22 cellular contexts compared by ENCODE assay signal in genomic region chr2:111236027-111236426, GRCh38.
DNase-seq lines count a peak whose midpoint lies in the region; ATAC-seq and TF ChIP-seq lines count a peak whose summit lies in the region.
"Had no signal": no experiment of that assay in that cellular context is flagged by ENCODE, and none has a peak within 500 bp of the region (broad histone marks: within the 10 kb centered on the region; RNA-seq: fewer than 3 reads in every experiment).

No MANE protein-coding gene starts in this region.

- H2AFZ ChIP-seq in mammary epithelial cell (ENCODE audit: low read depth, low read length): peak overlapping the region; percentile 38

- CTCF ChIA-PET in mammary epithelial cell (lab: Charles Lee; ENCODE audit: low non-redundant PET): interaction anchor here (0.6 kb wide), 1 partner anchor 34 kb away, joined by 3 read pairs; no protein-coding TSS in a partner anchor

- H3K27me3 ChIP-seq in mammary epithelial cell (ENCODE audit: insufficient read depth, low read length) (no peaks in the 10 kb centered on the region), left ventricle myocardium inferior (ENCODE audit: low read depth) (no peaks in the 10 kb centered on the region), gastroesophageal sphincter (no peaks in the 10 kb centered on the region)
- H3K27me3 ChIP-seq: brain microvascular endothelial cell had no signal

- H3K27ac Mint-ChIP-seq in stimulated activated memory B cell treated with anti-CD40 and anti-IgM and Interleukin-4, amounts not matched to agents 10 μg/mL and 1 μg/mL and 100 μg/mL, for 72 hours: peak overlapping the region; percentile 33
- H3K27ac Mint-ChIP-seq: activated CD4-positive, alpha-beta memory T cell treated with anti-CD3 and anti-CD28 coated beads, Interleukin-2, amount 10 ng/mL, durations not matched to agents 7 days and 5 days; activated naive CD4-positive, alpha-beta T cell treated with anti-CD3 and anti-CD28 coated beads, Interleukin-2, amount 50 U/mL, for 72 hours had no signal

- H3K4me3 Mint-ChIP-seq in stimulated activated memory B cell treated with anti-CD40 and anti-IgM and Interleukin-4, amounts not matched to agents 10 μg/mL and 1 μg/mL and 100 μg/mL, for 72 hours: no peak overlapping the region
- H3K4me3 Mint-ChIP-seq: activated CD4-positive, alpha-beta memory T cell treated with anti-CD3 and anti-CD28 coated beads, Interleukin-2, amount 10 ng/mL, durations not matched to agents 7 days and 5 days; activated T-cell treated with anti-CD3 and anti-CD28 coated beads, Interleukin-2, amount 50 U/mL, for 4 hours; T-cell had no signal

- H3K79me2 ChIP-seq in mammary epithelial cell (ENCODE audit: insufficient read depth, low read length): no peaks in the 10 kb centered on the region

- no peaks in the 10 kb centered on the region for H3K27me3 Mint-ChIP-seq in stimulated activated memory B cell treated with anti-CD40 and anti-IgM and Interleukin-4, amounts not matched to agents 10 μg/mL and 1 μg/mL and 100 μg/mL, for 72 hours
- H3K27me3 Mint-ChIP-seq: activated CD4-positive, alpha-beta memory T cell treated with anti-CD3 and anti-CD28 coated beads, Interleukin-2, amount 10 ng/mL, durations not matched to agents 7 days and 5 days had no signal

- H3K36me3 ChIP-seq in mammary epithelial cell (ENCODE audit: insufficient read depth, low read length) (no peaks in the 10 kb centered on the region), left ventricle myocardium inferior (no peaks in the 10 kb centered on the region), gastroesophageal sphincter (no peaks in the 10 kb centered on the region)
- H3K36me3 ChIP-seq: brain microvascular endothelial cell, thoracic aorta had no signal

- H3K4me3 ChIP-seq in mammary epithelial cell (replicated peaks in 1 of 3; ENCODE audit: insufficient read depth in 1 of 3, low read depth in 2 of 3, low read length in 3 of 3): no peak overlapping the region
- H3K4me3 ChIP-seq in left ventricle myocardium inferior: no peak overlapping the region
- H3K4me3 ChIP-seq in gastroesophageal sphincter: no peak overlapping the region
- H3K4me3 ChIP-seq: GM12878, thoracic aorta had no signal

- H3K4me2 ChIP-seq in mammary epithelial cell (ENCODE audit: insufficient read depth, low read depth, low read length): peak overlapping the region; percentile 53

- peaks cover 6% of the 10 kb centered on the region for H3K9me3 Mint-ChIP-seq in stimulated activated memory B cell treated with anti-CD40 and anti-IgM and Interleukin-4, amounts not matched to agents 10 μg/mL and 1 μg/mL and 100 μg/mL, for 72 hours

- WGBS in mammary epithelial cell (ENCODE audit: low coverage, missing lambda C conversion rate): 0% methylated on average over 3 of the region's 3 CpGs
- WGBS in gastroesophageal sphincter (ENCODE audit: low coverage in 1 of 2), 2 donors: 83 to 90% methylated on average over 1 to 2 of the region's 3 CpGs

- dilution Hi-C loops in mammary epithelial cell (cut with HindIII; ENCODE audit: low sequenced_read_pairs): no loop called here

- intact Hi-C loops in mammary epithelial cell (cut with micrococcal nuclease): loop anchor here (2.0 kb wide), 1 partner anchor 113 kb away; no protein-coding TSS in a partner anchor
- intact Hi-C loops in left ventricle myocardium inferior (cut with micrococcal nuclease): no loop called here

- no TSS peak for BruUV-seq in mammary epithelial cell (replicated peaks; lab: Mats Ljungman, UMichigan)

- H3K4me1 ChIP-seq in mammary epithelial cell (ENCODE audit: insufficient read depth, low read length) (peaks cover 20% of the 10 kb centered on the region), left ventricle myocardium inferior (peaks cover 10% of the 10 kb centered on the region), gastroesophageal sphincter (no peaks in the 10 kb centered on the region)
- H3K4me1 ChIP-seq: Caco-2 had no signal

- no peak for TF ChIP-seq CTCF in mammary epithelial cell (conservative IDR thresholded peaks at IDR 0.05 in 1 of 2, IDR thresholded peaks at IDR 0.05 in 1 of 2; ENCODE audit: extremely low read depth in 1 of 2, insufficient read depth in 1 of 2, low read depth in 1 of 2, low read length in 2 of 2)
- TF ChIP-seq CTCF in left ventricle myocardium inferior (IDR thresholded peaks at IDR 0.05; ENCODE audit: borderline replicate concordance): no peak
- TF ChIP-seq CTCF in gastroesophageal sphincter (IDR thresholded peaks at IDR 0.05): no peak

- no peaks in the 10 kb centered on the region for H4K20me1 ChIP-seq in mammary epithelial cell (ENCODE audit: insufficient read depth, low read length)

- no peak for ATAC-seq in stimulated activated memory B cell treated with anti-CD40 and anti-IgM and Interleukin-4, amounts not matched to agents 10 μg/mL and 1 μg/mL and 100 μg/mL, for 72 hours
- ATAC-seq in gastroesophageal sphincter (no peak), GM21825 (IDR thresholded peaks at IDR 0.05; ENCODE audit: unreplicated experiment) (no peak)
- ATAC-seq: activated naive CD4-positive, alpha-beta T cell treated with anti-CD3 and anti-CD28 coated beads, Interleukin-2, amount 50 U/mL, for 72 hours; activated T-cell treated with anti-CD3 and anti-CD28 coated beads, Interleukin-2, amount 50 U/mL, for 4 hours; GM12878; T-cell had no signal

- H3K9me3 ChIP-seq in mammary epithelial cell (replicated peaks; ENCODE audit: insufficient read depth, low read length) (no peaks in the 10 kb centered on the region), left ventricle myocardium inferior (replicated peaks) (peaks cover 15% of the 10 kb centered on the region), gastroesophageal sphincter (peaks cover 0 to 7% (median 0%) of the 10 kb centered on the region in 3 donors)
- H3K9me3 ChIP-seq: Caco-2, thoracic aorta had no signal

- peaks cover 6% of the 10 kb centered on the region for H3K36me3 Mint-ChIP-seq in stimulated activated memory B cell treated with anti-CD40 and anti-IgM and Interleukin-4, amounts not matched to agents 10 μg/mL and 1 μg/mL and 100 μg/mL, for 72 hours
- H3K36me3 Mint-ChIP-seq: activated naive CD4-positive, alpha-beta T cell treated with anti-CD3 and anti-CD28 coated beads, Interleukin-2, amount 50 U/mL, for 72 hours; T-cell had no signal

- DNase-seq in NCI-H446 treated with DMSO at 0.1 percent for 48 hours (lab: John Stamatoyannopoulos, UW): peak; percentile 37
- DNase-seq in mammary epithelial cell: peak; percentile 91
- DNase-seq in left ventricle myocardium inferior: peak; percentile 73
- no peak for DNase-seq in mucosa of gallbladder (ENCODE audit: low spot score)
- DNase-seq: activated CD4-positive, alpha-beta memory T cell treated with anti-CD3 and anti-CD28 coated beads, Interleukin-2, amount 10 ng/mL, durations not matched to agents 7 days and 5 days; activated T-cell treated with anti-CD3 and anti-CD28 coated beads, Interleukin-2, amount 50 U/mL, for 4 hours; brain microvascular endothelial cell; Caco-2; IMR-90; midbrain; NCI-H2081; NCI-H82; stimulated activated CD4-positive, alpha-beta T cell treated with anti-CD3 and anti-CD28 coated beads, Interleukin-4, amount 100 ng/mL, for 24 hours; stimulated activated CD8-positive, alpha-beta memory T cell treated with anti-CD3 and anti-CD28 coated beads, Interleukin-4, amount 100 ng/mL, for 48 hours; T-cell had no signal

- TF ChIP-seq POLR2A in gastroesophageal sphincter (IDR thresholded peaks at IDR 0.05): no peak

- in situ Hi-C loops in mammary epithelial cell (cut with MboI; ENCODE audit: low sequenced_read_pairs in 2 of 2): no loop called here

- H3K9ac ChIP-seq in mammary epithelial cell (ENCODE audit: insufficient read depth, low read length): no peak overlapping the region

- H3K4me1 Mint-ChIP-seq in stimulated activated memory B cell treated with anti-CD40 and anti-IgM and Interleukin-4, amounts not matched to agents 10 μg/mL and 1 μg/mL and 100 μg/mL, for 72 hours: peaks cover 9% of the 10 kb centered on the region
- H3K4me1 Mint-ChIP-seq: T-cell had no signal

- no peak for TF ChIP-seq EP300 in gastroesophageal sphincter (IDR thresholded peaks at IDR 0.05)

- H3K27ac ChIP-seq in mammary epithelial cell (ENCODE audit: insufficient read depth, low read depth, low read length): no peak overlapping the region
- H3K27ac ChIP-seq in left ventricle myocardium inferior (replicated peaks): peak overlapping the region; percentile 70
- no peak overlapping the region for H3K27ac ChIP-seq in gastroesophageal sphincter
- H3K27ac ChIP-seq: brain microvascular endothelial cell, thoracic aorta, VCaP had no signal
